ENCODE assay signal across 13 cellular contexts in the genomic region with DNA sequence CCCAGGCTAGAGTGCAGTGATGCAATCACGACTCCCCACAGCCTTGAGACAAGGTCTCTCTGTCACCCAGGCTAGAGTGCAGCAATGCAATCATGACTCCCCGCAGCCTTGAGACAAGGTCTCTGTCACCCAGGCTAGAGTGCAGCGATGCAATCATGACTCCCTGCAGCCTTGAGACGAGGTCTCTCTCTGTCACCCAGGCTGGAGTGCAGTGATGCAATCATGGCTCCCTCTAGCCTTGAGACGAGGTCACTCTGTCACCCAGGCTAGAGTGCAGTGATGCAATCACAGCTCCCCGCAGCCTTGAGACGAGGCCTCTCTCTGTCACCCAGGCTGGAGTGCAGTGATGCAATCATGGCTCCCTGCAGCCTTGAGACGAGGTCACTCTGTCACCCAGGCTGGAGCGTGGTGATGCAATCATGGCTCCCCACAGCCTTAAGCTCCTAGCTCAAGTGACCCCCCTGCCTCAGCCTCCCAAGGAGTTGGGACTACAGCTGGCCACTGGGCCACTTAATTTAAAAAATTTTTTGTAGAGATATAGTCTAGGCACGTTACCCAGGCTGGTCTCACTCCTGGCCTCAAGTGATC. TPM values are rescaled to one million over a fixed set of nuclear protein-coding genes. Genes with fewer than 3 reads are reported as not detected.
DNase-seq lines count a peak whose midpoint lies in the region; ATAC-seq and TF ChIP-seq lines count a peak whose summit lies in the region.
"Had no signal": no experiment of that assay in that cellular context is flagged by ENCODE, and none has a peak within 500 bp of the region (broad histone marks: within the 10 kb centered on the region; RNA-seq: fewer than 3 reads in every experiment).

No MANE protein-coding gene starts in this region.

- intact Hi-C loops in IMR-90 (cut with micrococcal nuclease) = no loop called here
- intact Hi-C loops in lower lobe of right lung (cut with DNase I) = no loop called here
- intact Hi-C loops in Calu3 (cut with micrococcal nuclease; ENCODE audit: unreplicated experiment) = no loop called here

- dilution Hi-C loops in IMR-90 (cut with HindIII; ENCODE audit: low sequenced_read_pairs, unreplicated experiment) = loop anchor here (25.0 kb wide), 1 partner anchor 132 kb away; no protein-coding TSS in a partner anchor

- POLR2A ChIA-PET in IMR-90 (lab: Charles Lee; ENCODE audit: unreplicated experiment) = no interaction called here
- POLR2A ChIA-PET in activated CD8-positive, alpha-beta T cell treated with anti-CD3 and anti-CD28 coated beads, Interleukin-2, amount 10 ng/mL, durations not matched to agents 7 days and 5 days (lab: Charles Lee) = interaction anchor here (0.6 to 1.5 kb wide), 2 partner anchors 14 to 578 kb away, joined by 4 read pairs; no protein-coding TSS in a partner anchor

- H3K9ac ChIP-seq in DND-41 (ENCODE audit: low read depth, low read length) (no peak overlapping the region), IMR-90 (ENCODE audit: low read depth, low read length) (no peak overlapping the region)
- H3K9ac ChIP-seq: BLaER1 treated with 17β-estradiol and CSF1 and Interleukin-3, amounts not matched to agents 10 nM and 100 nM had no signal

- H4K8ac ChIP-seq in IMR-90 (ENCODE audit: low read depth in 2 of 2, low read length in 2 of 2) = no peak overlapping the region

- no peak overlapping the region for H3K56ac ChIP-seq in IMR-90 (ENCODE audit: extremely low read depth, insufficient read depth, low read length)

- H3K4ac ChIP-seq in IMR-90 (ENCODE audit: low read depth, low read length) = no peak overlapping the region

- H2BK20ac ChIP-seq in IMR-90 (ENCODE audit: low read depth, low read length) = no peak overlapping the region

- H2BK15ac ChIP-seq in IMR-90 (ENCODE audit: low read depth, low read length) = no peak overlapping the region

- H3K4me1 ChIP-seq in DND-41 (ENCODE audit: insufficient read depth, low read length) = no peaks in the 10 kb centered on the region
- H3K4me1 ChIP-seq in IMR-90 (ENCODE audit: control insufficient read depth, insufficient read depth, low read length) = no peaks in the 10 kb centered on the region; the same call in 1 of the 2 replicates
- H3K4me1 ChIP-seq in lower lobe of right lung = no peaks in the 10 kb centered on the region
- H3K4me1 ChIP-seq: BLaER1 treated with 17β-estradiol and CSF1 and Interleukin-3, amounts not matched to agents 10 nM and 100 nM; vagina had no signal

- H3K4me1 Mint-ChIP-seq in activated CD8-positive, alpha-beta T cell treated with anti-CD3 and anti-CD28 coated beads, Interleukin-2, amount 10 ng/mL, durations not matched to agents 7 days and 5 days (ENCODE audit: low read depth) = peaks cover under 1% of the 10 kb centered on the region
- H3K4me1 Mint-ChIP-seq in Calu3 (ENCODE audit: low read depth, unreplicated experiment) = no peaks in the 10 kb centered on the region

- no peak overlapping the region for H3K23ac ChIP-seq in IMR-90 (ENCODE audit: low read depth, low read length)

- H3K36me3 ChIP-seq in DND-41 (ENCODE audit: insufficient read depth, low read length) (peaks cover 98% of the 10 kb centered on the region), IMR-90 (ENCODE audit: control insufficient read depth, insufficient read depth, low read length) (peaks cover 58% of the 10 kb centered on the region), lower lobe of right lung (peaks cover 100% of the 10 kb centered on the region)

- TF ChIP-seq CTCF in DND-41 (IDR thresholded peaks at IDR 0.05; ENCODE audit: borderline replicate concordance, extremely low read depth, low read length, poor library complexity, severe bottlenecking) (no peak), IMR-90 (conservative IDR thresholded peaks at IDR 0.05; ENCODE audit: low read depth, low read length) (no peak), lower lobe of right lung (IDR thresholded peaks at IDR 0.05) (no peak), Calu3 (IDR thresholded peaks at IDR 0.05; ENCODE audit: unreplicated experiment) (no peak)

- H4K20me1 ChIP-seq in DND-41 (ENCODE audit: insufficient read depth, low read length) (peaks cover 10% of the 10 kb centered on the region), IMR-90 (ENCODE audit: insufficient read depth, low read length) (no peaks in the 10 kb centered on the region)

- no peak for TF ChIP-seq POLR2A in IMR-90 (IDR thresholded peaks at IDR 0.05; ENCODE audit: low read depth, low read length)

- H2AK9ac ChIP-seq in IMR-90 (replicated peaks; ENCODE audit: low read depth, low read length, poor library complexity) = no peak overlapping the region

- in situ Hi-C loops in IMR-90 (cut with MboI; ENCODE audit: low sequenced_read_pairs) = no loop called here

- BruUV-seq in IMR-90 (replicated peaks; lab: Mats Ljungman, UMichigan) = no TSS peak
- no TSS peak for BruUV-seq in Calu3 (replicated peaks; lab: Mats Ljungman, UMichigan)

- H2BK120ac ChIP-seq in IMR-90 (ENCODE audit: low read depth, low read length) = no peak overlapping the region

- H3K27ac ChIP-seq in DND-41 (ENCODE audit: low read length) (no peak overlapping the region), IMR-90 (ENCODE audit: insufficient read depth, low read length) (no peak overlapping the region), lower lobe of right lung (peak overlapping the region; percentile 21)
- H3K27ac ChIP-seq: SK-N-MC, vagina had no signal

- H3K27me3 ChIP-seq in DND-41 (ENCODE audit: insufficient read depth, low read length, poor library complexity) = no peaks in the 10 kb centered on the region
- no peaks in the 10 kb centered on the region for H3K27me3 ChIP-seq in IMR-90 (ENCODE audit: control insufficient read depth, insufficient read depth, low read length)
- no peaks in the 10 kb centered on the region for H3K27me3 ChIP-seq in lower lobe of right lung (ENCODE audit: low read depth)
- H3K27me3 ChIP-seq: BLaER1 treated with 17β-estradiol and CSF1 and Interleukin-3, amounts not matched to agents 10 nM and 100 nM; vagina had no signal

- no peak overlapping the region for H2BK5ac ChIP-seq in IMR-90 (ENCODE audit: low read depth, low read length, poor library complexity, severe bottlenecking)

- H3K4me3 ChIP-seq in DND-41 (ENCODE audit: low read depth in 1 of 2, low read length in 2 of 2) (no peak overlapping the region), IMR-90 (ENCODE audit: insufficient read depth, low read depth, low read length) (no peak overlapping the region), lower lobe of right lung (no peak overlapping the region)
- H3K4me3 ChIP-seq: BLaER1 treated with 17β-estradiol and CSF1 and Interleukin-3, amounts not matched to agents 10 nM and 100 nM; SK-N-MC; vagina had no signal

- H3K79me2 ChIP-seq in DND-41 (ENCODE audit: insufficient read depth, low read length) = peaks cover 9% of the 10 kb centered on the region; the same call in 1 of the 2 replicates

- H2AFZ ChIP-seq in DND-41 (ENCODE audit: low read depth, low read length) (no peak overlapping the region), IMR-90 (replicated peaks; ENCODE audit: low read length, poor library complexity) (peak overlapping the region; percentile 17)

- no peaks in the 10 kb centered on the region for H3K27me3 Mint-ChIP-seq in activated CD8-positive, alpha-beta T cell treated with anti-CD3 and anti-CD28 coated beads, Interleukin-2, amount 10 ng/mL, durations not matched to agents 7 days and 5 days (ENCODE audit: low read depth)
- no peaks in the 10 kb centered on the region for H3K27me3 Mint-ChIP-seq in Calu3 (ENCODE audit: unreplicated experiment)
- H3K27me3 Mint-ChIP-seq: progenitor cell of endocrine pancreas had no signal

- CTCF ChIA-PET in IMR-90 (lab: Yijun Ruan, JAX) = no interaction called here
- CTCF ChIA-PET in activated CD8-positive, alpha-beta T cell treated with anti-CD3 and anti-CD28 coated beads, Interleukin-2, amount 10 ng/mL, durations not matched to agents 7 days and 5 days (lab: Charles Lee) = interaction anchor here (1.0 kb wide), 1 partner anchor 18 kb away, joined by 3 read pairs; no protein-coding TSS in a partner anchor
- CTCF ChIA-PET in Calu3 (lab: Charles Lee) = interaction anchor here (0.6 kb wide), 1 partner anchor 23 kb away, joined by 3 read pairs; no protein-coding TSS in a partner anchor

- H3K14ac ChIP-seq in IMR-90 (replicated peaks; ENCODE audit: low read depth, low read length) = no peak overlapping the region

- H3K4me2 ChIP-seq in DND-41 (ENCODE audit: insufficient read depth, low read length) (no peak overlapping the region), IMR-90 (ENCODE audit: low read depth, low read length) (no peak overlapping the region)
- H3K4me2 ChIP-seq: BLaER1 treated with 17β-estradiol and CSF1 and Interleukin-3, amounts not matched to agents 10 nM and 100 nM had no signal

- H3K9me3 ChIP-seq in DND-41 (ENCODE audit: insufficient read depth, low read length, severe bottlenecking) (no peaks in the 10 kb centered on the region), IMR-90 (ENCODE audit: control insufficient read depth, insufficient read depth, low read length) (no peaks in the 10 kb centered on the region), lower lobe of right lung (no peaks in the 10 kb centered on the region)
- H3K9me3 ChIP-seq: BLaER1 treated with 17β-estradiol and CSF1 and Interleukin-3, amounts not matched to agents 10 nM and 100 nM; vagina had no signal

- WGBS in IMR-90 (ENCODE audit: extremely low coverage in 2 of 2, insufficient read length in 1 of 2), 2 experiments = 84% methylated on average over 3 of the region's 10 CpGs; no CpG with 5 or more reads in 1 of the 2 experiments

- H3K79me1 ChIP-seq in IMR-90 (ENCODE audit: low read depth in 1 of 2, low read length in 2 of 2) = 0 out of 4 replicates have a peak, but pooled peaks cover under 1 to 3% of the 10 kb centered on the region in 2 experiments

- DNase-seq in DND-41 (no peak), IMR-90 (no peak), lower lobe of right lung (peak; percentile 89), ecto neural progenitor cell (ENCODE audit: low spot score) (no peak), Calu3 (no peak)
- DNase-seq in activated CD8-positive, alpha-beta T cell treated with anti-CD3 and anti-CD28 coated beads, Interleukin-2, amount 10 ng/mL, durations not matched to agents 7 days and 5 days = no peak
- DNase-seq: NCI-H2171 had no signal

- H3K9me1 ChIP-seq in IMR-90 (ENCODE audit: insufficient read depth, low read length) = peaks cover 2% of the 10 kb centered on the region; the same call in 1 of the 2 replicates

- H4K5ac ChIP-seq in IMR-90 (ENCODE audit: low read depth, low read length) = no peak overlapping the region

- H3K18ac ChIP-seq in IMR-90 (ENCODE audit: low read depth, low read length) = no peak overlapping the region

- no peak for TF ChIP-seq RAD21 in IMR-90 (IDR thresholded peaks at IDR 0.05; ENCODE audit: low read length)

- no peak overlapping the region for H4K91ac ChIP-seq in IMR-90 (ENCODE audit: insufficient read depth, low read depth, low read length)

- H3K27ac Mint-ChIP-seq in activated CD8-positive, alpha-beta T cell treated with anti-CD3 and anti-CD28 coated beads, Interleukin-2, amount 10 ng/mL, durations not matched to agents 7 days and 5 days = peak overlapping the region; percentile 34
- no peak overlapping the region for H3K27ac Mint-ChIP-seq in Calu3 (ENCODE audit: unreplicated experiment)
- H3K27ac Mint-ChIP-seq: progenitor cell of endocrine pancreas had no signal

- H3K4me3 Mint-ChIP-seq in activated CD8-positive, alpha-beta T cell treated with anti-CD3 and anti-CD28 coated beads, Interleukin-2, amount 10 ng/mL, durations not matched to agents 7 days and 5 days = no peak overlapping the region
- no peak overlapping the region for H3K4me3 Mint-ChIP-seq in Calu3 (ENCODE audit: low read depth, unreplicated experiment)

- H3K36me3 Mint-ChIP-seq in activated CD8-positive, alpha-beta T cell treated with anti-CD3 and anti-CD28 coated beads, Interleukin-2, amount 10 ng/mL, durations not matched to agents 7 days and 5 days (ENCODE audit: low read depth) = peaks cover 78% of the 10 kb centered on the region
- H3K36me3 Mint-ChIP-seq in Calu3 (ENCODE audit: insufficient read depth, unreplicated experiment) = peaks cover 80% of the 10 kb centered on the region

- ATAC-seq in DND-41 (ENCODE audit: insufficient read depth, low read depth) = peak; percentile 30
- ATAC-seq in IMR-90 (ENCODE audit: low read depth) = no peak
- ATAC-seq in activated CD8-positive, alpha-beta T cell treated with anti-CD3 and anti-CD28 coated beads, Interleukin-2, amount 10 ng/mL, durations not matched to agents 7 days and 5 days = peak; percentile 31
- peak; percentile 83 to 93 for ATAC-seq in lower lobe of right lung
- no peak for ATAC-seq in GM19463 (IDR thresholded peaks at IDR 0.05; ENCODE audit: unreplicated experiment)
- ATAC-seq in HG02623 (IDR thresholded peaks at IDR 0.05; ENCODE audit: unreplicated experiment) = no peak

- H2AK5ac ChIP-seq in IMR-90 (ENCODE audit: low read depth, low read length) = no peak overlapping the region

- H3K9me3 Mint-ChIP-seq in activated CD8-positive, alpha-beta T cell treated with anti-CD3 and anti-CD28 coated beads, Interleukin-2, amount 10 ng/mL, durations not matched to agents 7 days and 5 days (ENCODE audit: insufficient read depth) = no peaks in the 10 kb centered on the region
- no peaks in the 10 kb centered on the region for H3K9me3 Mint-ChIP-seq in Calu3 (ENCODE audit: low read depth, unreplicated experiment)

RNA-seq across cellular contexts. Expression of a gene that starts 26.1 kb away (rescaled TPM):
- 156 and 207 TPM in 2 replicates for total RNA-seq in IMR-90 (2012; rRNA removed)
- 57.1 and 78.6 TPM in 2 replicates for polyA plus RNA-seq in IMR-90 (2012; rRNA removed)
- polyA plus RNA-seq in IMR-90 (2012; cell fraction: cytosol; rRNA removed) = 11.4 and 18.2 TPM in 2 replicates
- polyA plus RNA-seq in IMR-90 (2012; cell fraction: nucleus; rRNA removed; ENCODE audit: low replicate concordance) = 4.6 and 55.9 TPM in 2 replicates
- total RNA-seq in activated CD8-positive, alpha-beta T cell treated with anti-CD3 and anti-CD28 coated beads, Interleukin-2, amount 10 ng/mL, durations not matched to agents 7 days and 5 days = 100 to 1,000 TPM; 282 to 298 TPM
- total RNA-seq in lower lobe of right lung = 478 TPM
- total RNA-seq in Calu3 (2022) = 425 and 457 TPM in 2 replicates

Comparison
In these comparisons a context has a peak if more than half of its experiments do, and no peak if none do; other contexts are left out.
1. ATAC-seq: peak in DND-41 (single experiment), activated CD8-positive, alpha-beta T cell treated with anti-CD3 and anti-CD28 coated beads, Interleukin-2, amount 10 ng/mL, durations not matched to agents 7 days and 5 days (single experiment) and lower lobe of right lung (2 of 2); none in IMR-90 (single experiment), GM19463 (single experiment) and HG02623 (single experiment).